Comparison of ENCODE assay signal across 23 cellular contexts in genomic region chr18:9392726-9393125, GRCh38. TPM values are rescaled to one million over a fixed set of nuclear protein-coding genes. Genes with fewer than 3 reads are reported as not detected.
DNase-seq lines count a peak whose midpoint lies in the region; ATAC-seq and TF ChIP-seq lines count a peak whose summit lies in the region.
"Had no signal": no experiment of that assay in that cellular context is flagged by ENCODE, and none has a peak within 500 bp of the region (broad histone marks: within the 10 kb centered on the region; RNA-seq: fewer than 3 reads in every experiment).

No MANE protein-coding gene starts in this region.

- no peak overlapping the region for H3K4me3 Mint-ChIP-seq in stimulated activated effector memory CD8-positive, alpha-beta T cell treated with anti-CD3 and anti-CD28 coated beads, Interleukin-12 subunit alpha, Interleukin-12 subunit beta, amount 100 ng/mL, for 72 hours
- H3K4me3 Mint-ChIP-seq: activated T-cell treated with anti-CD3 and anti-CD28 coated beads, Interleukin-2, amount 50 U/mL, for 24 hours had no signal

- in situ Hi-C loops in KBM-7 (cut with MboI; ENCODE audit: low pct_unique_long_range_greater_than_20kb, low sequenced_read_pairs) = no loop called here

- peak; percentile 39 for TF ChIP-seq CTCF in epithelial cell of esophagus (IDR thresholded peaks at IDR 0.05; ENCODE audit: insufficient read depth, low read depth, low read length, missing control alignments)

- peak overlapping the region; percentile 20 for H3K27ac Mint-ChIP-seq in stimulated activated effector memory CD8-positive, alpha-beta T cell treated with anti-CD3 and anti-CD28 coated beads, Interleukin-12 subunit alpha, Interleukin-12 subunit beta, amount 100 ng/mL, for 72 hours
- H3K27ac Mint-ChIP-seq: activated T-cell treated with anti-CD3 and anti-CD28 coated beads, Interleukin-2, amount 50 U/mL, for 24 hours had no signal

- no peaks in the 10 kb centered on the region for H3K4me1 Mint-ChIP-seq in stimulated activated effector memory CD8-positive, alpha-beta T cell treated with anti-CD3 and anti-CD28 coated beads, Interleukin-12 subunit alpha, Interleukin-12 subunit beta, amount 100 ng/mL, for 72 hours

- H3K4me3 ChIP-seq in epithelial cell of esophagus (ENCODE audit: low read length) = no peak overlapping the region
- H3K4me3 ChIP-seq: HAP-1, hepatocyte, lower lobe of right lung, tibial nerve had no signal

- DNase-seq in HT-29 (ENCODE audit: low spot score) (peak; percentile 25), RPMI7951 (ENCODE audit: low read depth) (peak; percentile 21), epithelial cell of esophagus (ENCODE audit: low read depth) (peak; percentile 49), KBM-7 (no peak), iPS-NIHi7 (ENCODE audit: extremely low spot score) (no peak)
- no peak for DNase-seq in stimulated activated effector memory CD8-positive, alpha-beta T cell treated with anti-CD3 and anti-CD28 coated beads, Interleukin-12 subunit alpha, Interleukin-12 subunit beta, amount 100 ng/mL, for 72 hours (ENCODE audit: low spot score in 2 of 2)
- DNase-seq: activated CD4-positive, alpha-beta T cell treated with anti-CD3 and anti-CD28 coated beads for 1 hour; activated naive CD4-positive, alpha-beta T cell treated with anti-CD3 and anti-CD28 coated beads, Interleukin-2, amount 50 U/mL, for 16 hours; activated T-cell treated with anti-CD3 and anti-CD28 coated beads, Interleukin-2, amount 50 U/mL, for 24 hours; anterior cingulate cortex; cerebellar nuclear complex; lower lobe of right lung; NCI-H1930; NCI-H226; NCI-H774; RPMI8226; small intestine; stimulated activated naive CD8-positive, alpha-beta T cell treated with anti-CD3 and anti-CD28 coated beads, Interleukin-15, Interleukin-2, amounts not matched to agents 100 U/mL and 50 U/mL, for 24 hours; T1000 had no signal

- no peaks in the 10 kb centered on the region for H3K9me3 Mint-ChIP-seq in stimulated activated effector memory CD8-positive, alpha-beta T cell treated with anti-CD3 and anti-CD28 coated beads, Interleukin-12 subunit alpha, Interleukin-12 subunit beta, amount 100 ng/mL, for 72 hours

- ATAC-seq in stimulated activated effector memory CD8-positive, alpha-beta T cell treated with anti-CD3 and anti-CD28 coated beads, Interleukin-12 subunit alpha, Interleukin-12 subunit beta, amount 100 ng/mL, for 72 hours = no peak
- ATAC-seq in HG02798 (IDR thresholded peaks at IDR 0.05; ENCODE audit: poor library complexity, unreplicated experiment) = no peak
- ATAC-seq: lower lobe of right lung; stimulated activated naive CD8-positive, alpha-beta T cell treated with anti-CD3 and anti-CD28 coated beads, Interleukin-15, Interleukin-2, amounts not matched to agents 100 U/mL and 50 U/mL, for 24 hours had no signal

- peaks cover 43% of the 10 kb centered on the region for H3K36me3 Mint-ChIP-seq in stimulated activated effector memory CD8-positive, alpha-beta T cell treated with anti-CD3 and anti-CD28 coated beads, Interleukin-12 subunit alpha, Interleukin-12 subunit beta, amount 100 ng/mL, for 72 hours

RNA-seq across cellular contexts. Expression of gene TWSG1, which starts 58.2 kb away (rescaled TPM):
- 15.9 and 20.1 TPM in 2 replicates for total RNA-seq in HT-29 (2014; rRNA removed; shearing (Covaris generic))
- 76.6 and 101 TPM in 2 replicates for total RNA-seq in RPMI7951 (2014; rRNA removed; shearing (Covaris generic))

Comparison
In these comparisons a context has a peak if more than half of its experiments do, and no peak if none do; other contexts are left out.
1. DNase-seq: peak in HT-29 (single experiment), RPMI7951 (single experiment) and epithelial cell of esophagus (single experiment); none in stimulated activated effector memory CD8-positive, alpha-beta T cell treated with anti-CD3 and anti-CD28 coated beads, Interleukin-12 subunit alpha, Interleukin-12 subunit beta, amount 100 ng/mL, for 72 hours (0 of 2), KBM-7 (single experiment) and iPS-NIHi7 (single experiment).